In genomic region chr3:34256021-34256420, GRCh38 we compare ENCODE assay signal across 17 cellular contexts.
DNase-seq lines count a peak whose midpoint lies in the region; ATAC-seq and TF ChIP-seq lines count a peak whose summit lies in the region.
"Had no signal": no experiment of that assay in that cellular context is flagged by ENCODE, and none has a peak within 500 bp of the region (broad histone marks: within the 10 kb centered on the region; RNA-seq: fewer than 3 reads in every experiment).

No MANE protein-coding gene starts in this region.

- H3K4me1 Mint-ChIP-seq in activated T-cell treated with anti-CD3 and anti-CD28 coated beads, Interleukin-2, amount 50 U/mL, for 4 hours (ENCODE audit: low read depth) = no peaks in the 10 kb centered on the region

- no peaks in the 10 kb centered on the region for H3K9me2 ChIP-seq in hepatocyte (replicated peaks; ENCODE audit: insufficient read depth)

- no peak overlapping the region for H2AFZ ChIP-seq in hepatocyte
- H2AFZ ChIP-seq in trophoblast cell (ENCODE audit: insufficient read depth, low read length, poor library complexity) = no peak overlapping the region

- H3K27me3 ChIP-seq in hepatocyte (no peaks in the 10 kb centered on the region), trophoblast cell (ENCODE audit: insufficient read depth, low read length) (no peaks in the 10 kb centered on the region)
- H3K27me3 ChIP-seq: BLaER1, suprapubic skin had no signal

- no peak overlapping the region for H2BK120ac ChIP-seq in trophoblast cell (ENCODE audit: insufficient read depth, low read length, poor library complexity)

- H3K4me3 ChIP-seq in hepatocyte (no peak overlapping the region), trophoblast cell (ENCODE audit: low read depth, low read length) (no peak overlapping the region)
- H3K4me3 ChIP-seq: BLaER1, suprapubic skin had no signal

- no peak overlapping the region for H3K9ac ChIP-seq in trophoblast cell (ENCODE audit: low read length)
- H3K9ac ChIP-seq: BLaER1 had no signal

- H3K23ac ChIP-seq in trophoblast cell (ENCODE audit: low read length) = no peak overlapping the region

- ATAC-seq in activated T-cell treated with anti-CD3 and anti-CD28 coated beads, Interleukin-2, amount 50 U/mL, for 4 hours = no peak
- no peak for ATAC-seq in GM21825 (IDR thresholded peaks at IDR 0.05; ENCODE audit: unreplicated experiment)

- H3K4me2 ChIP-seq in hepatocyte = peak overlapping the region; percentile 23
- no peak overlapping the region for H3K4me2 ChIP-seq in trophoblast cell (ENCODE audit: low read length)
- H3K4me2 ChIP-seq: BLaER1 had no signal

- H3K4me3 Mint-ChIP-seq in activated T-cell treated with anti-CD3 and anti-CD28 coated beads, Interleukin-2, amount 50 U/mL, for 4 hours = no peak overlapping the region
- H3K4me3 Mint-ChIP-seq: activated B cell treated with CpG ODN at 0.5 μM for 24 hours, IgD-negative memory B cell had no signal

- peaks cover 13% of the 10 kb centered on the region for H3K4me1 ChIP-seq in hepatocyte (ENCODE audit: insufficient read depth)
- no peaks in the 10 kb centered on the region for H3K4me1 ChIP-seq in trophoblast cell (ENCODE audit: control insufficient read depth in 1 of 2, insufficient read depth in 2 of 2, low read length in 2 of 2)
- H3K4me1 ChIP-seq: suprapubic skin had no signal

- H3K18ac ChIP-seq in trophoblast cell (ENCODE audit: low read length) = no peak overlapping the region

- no peak overlapping the region for H4K12ac ChIP-seq in trophoblast cell (ENCODE audit: low read depth, low read length)

- no peak overlapping the region for H2BK12ac ChIP-seq in trophoblast cell (ENCODE audit: low read length)

- H3K27ac ChIP-seq in hepatocyte (peak overlapping the region; percentile 51), trophoblast cell (ENCODE audit: low read depth, low read length) (no peak overlapping the region)
- H3K27ac ChIP-seq: BLaER1, RWPE1, suprapubic skin had no signal

- 55% methylated on average over 2 of the region's 2 CpGs for WGBS in hepatocyte (ENCODE audit: low lambda C conversion rate, missing lambda C conversion rate)
- WGBS in trophoblast cell (ENCODE audit: extremely low coverage, insufficient coverage, insufficient read length) = no CpG with 5 or more reads among the region's 2 CpGs

- TF ChIP-seq CTCF in hepatocyte (IDR thresholded peaks at IDR 0.05; ENCODE audit: poor library complexity) = no peak

- H3K36me3 ChIP-seq in hepatocyte (replicated peaks; ENCODE audit: insufficient read depth, low read depth) = no peaks in the 10 kb centered on the region
- H3K36me3 ChIP-seq in trophoblast cell (ENCODE audit: control insufficient read depth in 1 of 2, insufficient read depth in 2 of 2, low read length in 2 of 2) = no peaks in the 10 kb centered on the region
- H3K36me3 ChIP-seq: BLaER1, suprapubic skin had no signal

- no peaks in the 10 kb centered on the region for H3K79me2 ChIP-seq in hepatocyte
- no peaks in the 10 kb centered on the region for H3K79me2 ChIP-seq in trophoblast cell (ENCODE audit: control insufficient read depth, insufficient read depth, low read length, poor library complexity)

- no peaks in the 10 kb centered on the region for H4K20me1 ChIP-seq in hepatocyte (ENCODE audit: insufficient read depth, poor library complexity, severe bottlenecking)
- H4K20me1 ChIP-seq: BLaER1 had no signal

- H3K14ac ChIP-seq in trophoblast cell (ENCODE audit: low read length) = no peak overlapping the region

- DNase-seq in NCI-H1105 treated with DMSO at 0.1 percent for 48 hours (lab: John Stamatoyannopoulos, UW) = peak; percentile 82
- peak; percentile 27 for DNase-seq in NCI-H446 treated with DMSO at 0.1 percent for 48 hours (lab: John Stamatoyannopoulos, UW)
- peak; percentile 33 for DNase-seq in hepatocyte (ENCODE audit: low spot score)
- DNase-seq in NAMALWA (ENCODE audit: low spot score) = no peak
- no peak for DNase-seq in trophoblast cell
- DNase-seq in activated T-cell treated with anti-CD3 and anti-CD28 coated beads, Interleukin-2, amount 50 U/mL, for 4 hours = no peak
- DNase-seq: activated B cell treated with CpG ODN at 0.5 μM for 24 hours; activated effector memory CD4-positive, alpha-beta T cell treated with Interleukin-2 at 50 U/mL for 16 hours; amniotic stem cell; stimulated activated CD4-positive, alpha-beta T cell treated with anti-CD3 and anti-CD28 coated beads, Interleukin-4, amount 100 ng/mL, for 24 hours; stimulated activated CD8-positive, alpha-beta memory T cell treated with anti-CD3 and anti-CD28 coated beads, Interleukin-4, amount 100 ng/mL, for 48 hours; T-helper 1 cell had no signal

- H3K79me1 ChIP-seq in trophoblast cell (ENCODE audit: low read length) = no peaks in the 10 kb centered on the region

- H3K27me3 Mint-ChIP-seq in activated T-cell treated with anti-CD3 and anti-CD28 coated beads, Interleukin-2, amount 50 U/mL, for 4 hours (ENCODE audit: low read depth) = peaks cover 3% of the 10 kb centered on the region
- H3K27me3 Mint-ChIP-seq: activated B cell treated with CpG ODN at 0.5 μM for 24 hours, IgD-negative memory B cell had no signal

- H2BK5ac ChIP-seq in trophoblast cell (ENCODE audit: low read depth, low read length, poor library complexity) = no peak overlapping the region

- H2AK5ac ChIP-seq in trophoblast cell (ENCODE audit: low read length) = no peak overlapping the region

- no peak overlapping the region for H4K91ac ChIP-seq in trophoblast cell (ENCODE audit: low read depth, low read length)

- H4K8ac ChIP-seq in trophoblast cell (ENCODE audit: low read depth, low read length) = no peak overlapping the region

- no peaks in the 10 kb centered on the region for H3K9me3 Mint-ChIP-seq in activated T-cell treated with anti-CD3 and anti-CD28 coated beads, Interleukin-2, amount 50 U/mL, for 4 hours
- H3K9me3 Mint-ChIP-seq: activated B cell treated with CpG ODN at 0.5 μM for 24 hours, IgD-negative memory B cell had no signal

- no peaks in the 10 kb centered on the region for H3K9me3 ChIP-seq in hepatocyte (ENCODE audit: low read depth)
- no peaks in the 10 kb centered on the region for H3K9me3 ChIP-seq in trophoblast cell (ENCODE audit: insufficient read depth, low read depth, low read length)
- H3K9me3 ChIP-seq: BLaER1, suprapubic skin had no signal

- H3K36me3 Mint-ChIP-seq in activated T-cell treated with anti-CD3 and anti-CD28 coated beads, Interleukin-2, amount 50 U/mL, for 4 hours (ENCODE audit: insufficient read depth) = no peaks in the 10 kb centered on the region

- no peak overlapping the region for H3K4ac ChIP-seq in trophoblast cell (ENCODE audit: low read depth, low read length)

Comparison
In these comparisons a context has a peak if more than half of its experiments do, and no peak if none do; other contexts are left out.
1. DNase-seq: peak in NCI-H1105 treated with DMSO at 0.1 percent for 48 hours (single experiment), NCI-H446 treated with DMSO at 0.1 percent for 48 hours (single experiment) and hepatocyte (single experiment); none in NAMALWA (single experiment), trophoblast cell (0 of 2) and activated T-cell treated with anti-CD3 and anti-CD28 coated beads, Interleukin-2, amount 50 U/mL, for 4 hours (single experiment).